ENCODE assay signal across 13 cellular contexts in genomic region chr7:88203401-88203800, GRCh38.
"Had no signal": no experiment of that assay in that cellular context is flagged by ENCODE, and none has a peak within 500 bp of the region (broad histone marks: within the 10 kb centered on the region; RNA-seq: fewer than 3 reads in every experiment).

No MANE protein-coding gene starts in this region.

- ATAC-seq: activated T-cell treated with anti-CD3 and anti-CD28 coated beads, Interleukin-2, amount 50 U/mL, for 4 hours; foreskin keratinocyte; left colon; lower lobe of right lung; sciatic nerve had no signal

- H3K27ac Mint-ChIP-seq: activated CD4-positive, alpha-beta memory T cell treated with anti-CD3 and anti-CD28 coated beads for 36 hours; nephron had no signal

- H3K27me3 Mint-ChIP-seq: activated CD4-positive, alpha-beta memory T cell treated with anti-CD3 and anti-CD28 coated beads for 36 hours; activated naive CD4-positive, alpha-beta T cell treated with anti-CD3 and anti-CD28 coated beads, Interleukin-2, amount 50 U/mL, for 24 hours had no signal

- H3K9me3 Mint-ChIP-seq: activated CD4-positive, alpha-beta memory T cell treated with anti-CD3 and anti-CD28 coated beads for 36 hours; activated naive CD4-positive, alpha-beta T cell treated with anti-CD3 and anti-CD28 coated beads, Interleukin-2, amount 50 U/mL, for 24 hours; activated T-cell treated with anti-CD3 and anti-CD28 coated beads, Interleukin-2, amount 50 U/mL, for 4 hours; nephron had no signal

- H3K4me3 Mint-ChIP-seq: activated CD4-positive, alpha-beta memory T cell treated with anti-CD3 and anti-CD28 coated beads for 36 hours; activated naive CD4-positive, alpha-beta T cell treated with anti-CD3 and anti-CD28 coated beads, Interleukin-2, amount 50 U/mL, for 24 hours; activated T-cell treated with anti-CD3 and anti-CD28 coated beads, Interleukin-2, amount 50 U/mL, for 4 hours; nephron had no signal

- DNase-seq: activated CD4-positive, alpha-beta memory T cell treated with anti-CD3 and anti-CD28 coated beads for 36 hours; activated gamma-delta T cell; activated T-cell treated with anti-CD3 and anti-CD28 coated beads, Interleukin-2, amount 50 U/mL, for 4 hours; foreskin keratinocyte; hypothalamus; islet precursor cell; left colon; lower lobe of right lung; stimulated activated CD4-positive, alpha-beta T cell treated with anti-CD3 and anti-CD28 coated beads, Interleukin-4, amount 100 ng/mL, for 1 hour; WERI-Rb-1 had no signal
